ENCODE assay signal across 8 cellular contexts in the genomic region with DNA sequence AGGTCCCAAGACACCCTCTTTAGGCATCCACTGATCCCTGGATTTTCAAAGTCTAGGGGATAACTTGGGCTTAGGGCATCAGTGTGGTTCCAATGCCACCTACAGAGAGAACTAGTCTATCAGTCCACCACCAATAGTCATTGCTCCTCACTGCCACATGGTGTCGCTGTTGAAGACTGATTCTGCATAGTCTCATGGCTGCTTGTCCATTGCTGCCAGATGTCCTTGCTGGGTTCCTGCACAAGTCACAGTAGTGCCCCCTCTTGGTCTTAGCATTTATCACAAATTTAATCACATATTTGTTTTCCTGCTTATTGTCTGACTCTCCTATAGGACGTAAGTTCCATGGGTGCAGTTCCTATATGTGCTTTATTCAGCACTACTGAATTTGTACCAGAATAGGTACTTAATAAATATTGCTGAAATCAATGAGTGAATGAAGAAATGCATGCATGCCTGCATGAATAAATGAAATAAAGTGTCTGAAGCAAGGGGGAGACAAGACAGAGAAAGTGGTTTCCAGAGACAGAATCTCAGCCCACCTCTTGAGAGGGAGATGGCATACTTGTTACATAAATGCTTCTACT. TPM values are rescaled to one million over a fixed set of nuclear protein-coding genes. Genes with fewer than 3 reads are reported as not detected.
DNase-seq lines count a peak whose midpoint lies in the region; ATAC-seq and TF ChIP-seq lines count a peak whose summit lies in the region.

No MANE protein-coding gene starts in this region.

- TF ChIP-seq CTCF in C4-2B (conservative IDR thresholded peaks at IDR 0.05) = peak; percentile 87

- H3K27me3 ChIP-seq in H7 (ENCODE audit: control insufficient read depth, insufficient read depth, low read length) = no peaks in the 10 kb centered on the region

- H3K9me3 Mint-ChIP-seq in activated naive CD4-positive, alpha-beta T cell treated with anti-CD3 and anti-CD28 coated beads for 36 hours = peaks cover 17% of the 10 kb centered on the region
- H3K9me3 Mint-ChIP-seq in immature natural killer cell = peaks cover 9 to 28% (median 25%) of the 10 kb centered on the region in 6 donors
- peaks cover 19 to 40% of the 10 kb centered on the region in 2 donors for H3K9me3 Mint-ChIP-seq in stimulated activated naive CD8-positive, alpha-beta T cell treated with anti-CD3 and anti-CD28 coated beads, Interleukin-15, amount 100 ng/mL, for 72 hours

- H3K27ac ChIP-seq in C4-2B = no peak overlapping the region

- intact Hi-C loops in activated naive CD4-positive, alpha-beta T cell treated with anti-CD3 and anti-CD28 coated beads for 36 hours (cut with micrococcal nuclease) = loop anchor here (1.0 to 5.0 kb wide), 3 partner anchors 74 to 181 kb away; no protein-coding TSS in a partner anchor

- H3K4me3 ChIP-seq in H7 (ENCODE audit: insufficient read depth, low read depth, low read length) = no peak overlapping the region

- peaks cover 4% of the 10 kb centered on the region for H3K36me3 Mint-ChIP-seq in activated naive CD4-positive, alpha-beta T cell treated with anti-CD3 and anti-CD28 coated beads for 36 hours (ENCODE audit: low read depth)
- peaks cover 0 to 17% (median 4%) of the 10 kb centered on the region in 3 donors for H3K36me3 Mint-ChIP-seq in immature natural killer cell

- no peaks in the 10 kb centered on the region for H3K4me1 Mint-ChIP-seq in activated naive CD4-positive, alpha-beta T cell treated with anti-CD3 and anti-CD28 coated beads for 36 hours (ENCODE audit: low read depth)
- H3K4me1 Mint-ChIP-seq in immature natural killer cell = no peaks in the 10 kb centered on the region
- no peaks in the 10 kb centered on the region for H3K4me1 Mint-ChIP-seq in stimulated activated naive CD8-positive, alpha-beta T cell treated with anti-CD3 and anti-CD28 coated beads, Interleukin-15, amount 100 ng/mL, for 72 hours

- H3K27ac Mint-ChIP-seq in activated naive CD4-positive, alpha-beta T cell treated with anti-CD3 and anti-CD28 coated beads for 36 hours = no peak overlapping the region
- no peak overlapping the region for H3K27ac Mint-ChIP-seq in immature natural killer cell
- no peak overlapping the region for H3K27ac Mint-ChIP-seq in stimulated activated naive CD8-positive, alpha-beta T cell treated with anti-CD3 and anti-CD28 coated beads, Interleukin-15, amount 100 ng/mL, for 72 hours

- H3K27me3 Mint-ChIP-seq in activated naive CD4-positive, alpha-beta T cell treated with anti-CD3 and anti-CD28 coated beads for 36 hours (ENCODE audit: low read depth) = peaks cover 3% of the 10 kb centered on the region
- H3K27me3 Mint-ChIP-seq in immature natural killer cell (ENCODE audit: low read depth in 3 of 3) = peaks cover 3 to 6% (median 3%) of the 10 kb centered on the region in 3 donors
- H3K27me3 Mint-ChIP-seq in stimulated activated naive CD8-positive, alpha-beta T cell treated with anti-CD3 and anti-CD28 coated beads, Interleukin-15, amount 100 ng/mL, for 72 hours = peaks cover 7% of the 10 kb centered on the region

- ATAC-seq in stimulated activated naive CD8-positive, alpha-beta T cell treated with anti-CD3 and anti-CD28 coated beads, Interleukin-15, amount 100 ng/mL, for 72 hours = peak; percentile 82
- ATAC-seq in HG02759 (IDR thresholded peaks at IDR 0.05; ENCODE audit: unreplicated experiment) (no peak), GM19023 (IDR thresholded peaks at IDR 0.05; ENCODE audit: unreplicated experiment) (no peak)

- DNase-seq in H7 (peak; percentile 82), OCI-M1 (lab: John Stamatoyannopoulos, UW) (peak; percentile 87), immature natural killer cell (peak; percentile 18 to 27 (median 24))
- peak; percentile 75 for DNase-seq in activated naive CD4-positive, alpha-beta T cell treated with anti-CD3 and anti-CD28 coated beads for 36 hours
- peak; percentile 44 to 68 for DNase-seq in stimulated activated naive CD8-positive, alpha-beta T cell treated with anti-CD3 and anti-CD28 coated beads, Interleukin-15, amount 100 ng/mL, for 72 hours

- CTCF ChIA-PET in activated naive CD4-positive, alpha-beta T cell treated with anti-CD3 and anti-CD28 coated beads for 36 hours (lab: Charles Lee) = no interaction called here

- no peaks in the 10 kb centered on the region for H3K36me3 ChIP-seq in H7 (replicated peaks; ENCODE audit: control insufficient read depth, insufficient read depth, low read length)

- no peak overlapping the region for H3K4me3 Mint-ChIP-seq in activated naive CD4-positive, alpha-beta T cell treated with anti-CD3 and anti-CD28 coated beads for 36 hours
- H3K4me3 Mint-ChIP-seq in immature natural killer cell = no peak overlapping the region
- H3K4me3 Mint-ChIP-seq in stimulated activated naive CD8-positive, alpha-beta T cell treated with anti-CD3 and anti-CD28 coated beads, Interleukin-15, amount 100 ng/mL, for 72 hours = no peak overlapping the region

RNA-seq across cellular contexts. Expression of a gene that starts 45.9 kb away (rescaled TPM):
- total RNA-seq in H7 (2014; rRNA removed; shearing (Covaris generic)) = 147 and 164 TPM in 2 replicates
- total RNA-seq in activated naive CD4-positive, alpha-beta T cell treated with anti-CD3 and anti-CD28 coated beads for 36 hours = 100 to 1,000 TPM; 137 to 139 TPM
- 100 to 1,000 TPM; 271 to 323 (median 273) TPM for polyA plus RNA-seq in immature natural killer cell

Comparison
In these comparisons a context has a peak if more than half of its experiments do, and no peak if none do; other contexts are left out.
1. DNase-seq: peak in every context shown above with its lines; median percentile 87 in OCI-M1; 82 in H7; 75 in activated naive CD4-positive, alpha-beta T cell treated with anti-CD3 and anti-CD28 coated beads for 36 hours; 56 in stimulated activated naive CD8-positive, alpha-beta T cell treated with anti-CD3 and anti-CD28 coated beads, Interleukin-15, amount 100 ng/mL, for 72 hours; 24 in immature natural killer cell.